In the genomic region with DNA sequence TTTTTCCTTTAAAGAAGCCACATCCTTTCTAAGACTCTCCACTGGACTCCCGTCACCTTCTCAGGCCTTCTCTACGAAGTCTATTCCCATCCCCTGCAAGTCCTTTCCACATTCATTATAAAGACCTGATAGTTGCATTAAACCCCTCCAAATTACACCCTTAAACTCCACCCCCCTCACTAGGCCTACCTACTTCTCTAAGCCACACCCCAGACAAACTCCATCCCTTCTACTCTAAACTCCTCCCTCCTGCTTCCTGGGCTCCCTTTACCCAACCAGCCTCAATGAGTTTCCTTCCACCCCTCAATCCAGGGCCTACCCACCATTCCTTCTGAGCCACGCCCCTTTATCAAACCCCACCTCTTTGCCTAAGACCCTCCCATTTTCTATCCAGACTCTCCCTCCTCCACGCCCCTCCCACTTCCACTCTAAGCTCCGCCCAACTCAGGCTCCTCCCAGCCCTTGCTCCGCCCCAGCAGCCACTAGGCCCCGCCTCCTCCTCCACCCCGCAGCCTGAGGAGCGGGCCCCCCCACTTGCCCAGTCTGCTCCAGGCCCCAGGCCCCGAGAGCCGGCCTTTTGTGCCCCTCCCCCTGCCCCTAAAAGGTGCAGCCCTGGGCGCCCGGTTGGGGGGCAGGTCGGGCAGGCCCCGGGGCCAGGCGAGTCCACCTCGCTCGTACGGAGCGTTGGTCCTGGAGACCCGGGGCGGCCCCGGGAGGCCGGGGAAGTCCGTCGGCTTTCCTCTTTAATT, we compare ENCODE assay signal across 8 cellular contexts. TPM values are rescaled to one million over a fixed set of nuclear protein-coding genes. Genes with fewer than 3 reads are reported as not detected.
DNase-seq lines count a peak whose midpoint lies in the region; ATAC-seq and TF ChIP-seq lines count a peak whose summit lies in the region.

No MANE protein-coding gene starts in this region.

- H3K4me1 ChIP-seq in upper lobe of left lung = peaks cover 14 to 33% (median 20%) of the 10 kb centered on the region in 4 donors

- peak overlapping the region; percentile 95 for H3K27ac ChIP-seq in SU-DHL-6 (ENCODE audit: low read depth, low read length)
- H3K27ac ChIP-seq in upper lobe of left lung = peak overlapping the region; percentile 97 to 99 (median 99)

- H2AFZ ChIP-seq in SU-DHL-6 (ENCODE audit: low read depth, low read length, severe bottlenecking) = peak overlapping the region; percentile 67

- H3K36me3 ChIP-seq in SU-DHL-6 (ENCODE audit: low read length) (no peaks in the 10 kb centered on the region), upper lobe of left lung (peaks cover 0 to 38% (median 20%) of the 10 kb centered on the region in 4 donors)

- no peaks in the 10 kb centered on the region for H3K27me3 Mint-ChIP-seq in activated naive CD8-positive, alpha-beta T cell treated with anti-CD3 and anti-CD28 coated beads, Interleukin-2, amount 50 U/mL, for 24 hours

- H3K9me2 ChIP-seq in SU-DHL-6 (replicated peaks; ENCODE audit: insufficient read depth, low read length) = no peaks in the 10 kb centered on the region

- H3K4me1 Mint-ChIP-seq in activated naive CD8-positive, alpha-beta T cell treated with anti-CD3 and anti-CD28 coated beads, Interleukin-2, amount 50 U/mL, for 24 hours = peaks cover 23% of the 10 kb centered on the region

- H3K27ac Mint-ChIP-seq in activated naive CD8-positive, alpha-beta T cell treated with anti-CD3 and anti-CD28 coated beads, Interleukin-2, amount 50 U/mL, for 24 hours = peak overlapping the region; percentile 99

- intact Hi-C loops in cardiac septum (cut with DNase I) = loop anchor here (2.0 kb wide), 1 partner anchor 82 kb away; no protein-coding TSS in a partner anchor
- intact Hi-C loops in posterior cingulate gyrus (cut with DNase I) = no loop called here

- peaks cover 30% of the 10 kb centered on the region for H3K36me3 Mint-ChIP-seq in activated naive CD8-positive, alpha-beta T cell treated with anti-CD3 and anti-CD28 coated beads, Interleukin-2, amount 50 U/mL, for 24 hours (ENCODE audit: low read depth)

- TF ChIP-seq EP300 in upper lobe of left lung (IDR thresholded peaks at IDR 0.05) = no peak

- peaks cover 4% of the 10 kb centered on the region for H3K9me3 Mint-ChIP-seq in activated naive CD8-positive, alpha-beta T cell treated with anti-CD3 and anti-CD28 coated beads, Interleukin-2, amount 50 U/mL, for 24 hours

- WGBS in upper lobe of left lung, 2 donors = 8 to 14% methylated on average over 11 to 26 of the region's 26 CpGs

- no peaks in the 10 kb centered on the region for H3K79me2 ChIP-seq in SU-DHL-6 (ENCODE audit: insufficient read depth, low read length)

- H3F3A ChIP-seq in SU-DHL-6 (ENCODE audit: insufficient read depth) = peaks cover 27% of the 10 kb centered on the region

- no peaks in the 10 kb centered on the region for H4K20me1 ChIP-seq in SU-DHL-6 (ENCODE audit: low read depth, low read length)

- DNase-seq in NCI-H128 (lab: John Stamatoyannopoulos, UW; ENCODE audit: unreplicated experiment) = peak; percentile 84
- DNase-seq in activated naive CD8-positive, alpha-beta T cell treated with anti-CD3 and anti-CD28 coated beads, Interleukin-2, amount 50 U/mL, for 24 hours = peak; percentile 94
- peak; percentile 96 for DNase-seq in cardiac septum (ENCODE audit: low spot score)
- DNase-seq in posterior cingulate gyrus = peak; percentile 84 to 99 (median 91)
- DNase-seq in upper lobe of left lung = peak; percentile 95 to 96

- peak overlapping the region; percentile 97 for H3K4me3 Mint-ChIP-seq in activated naive CD8-positive, alpha-beta T cell treated with anti-CD3 and anti-CD28 coated beads, Interleukin-2, amount 50 U/mL, for 24 hours

- no peaks in the 10 kb centered on the region for H3K9me3 ChIP-seq in SU-DHL-6 (ENCODE audit: insufficient read depth, low read length)
- H3K9me3 ChIP-seq in upper lobe of left lung = no peaks in the 10 kb centered on the region

- peak overlapping the region; percentile 64 for H3K4me2 ChIP-seq in SU-DHL-6 (ENCODE audit: low read depth, low read length, poor library complexity, severe bottlenecking)

- TF ChIP-seq CTCF in SU-DHL-6 (IDR thresholded peaks at IDR 0.05; ENCODE audit: insufficient read depth, low read length, poor library complexity, severe bottlenecking) (no peak), upper lobe of left lung (IDR thresholded peaks at IDR 0.05) (peak in 1 of 6 experiments; percentile 16)

- peak; percentile 52 for ATAC-seq in HG02642 (IDR thresholded peaks at IDR 0.05; ENCODE audit: poor library complexity, unreplicated experiment)
- peak; percentile 55 for ATAC-seq in activated naive CD8-positive, alpha-beta T cell treated with anti-CD3 and anti-CD28 coated beads, Interleukin-2, amount 50 U/mL, for 24 hours
- peak; percentile 93 to 96 for ATAC-seq in upper lobe of left lung (ENCODE audit: low FRiP score in 2 of 2)

- H3K27me3 ChIP-seq in SU-DHL-6 (ENCODE audit: low read length) (no peaks in the 10 kb centered on the region), upper lobe of left lung (no peaks in the 10 kb centered on the region)

- TF ChIP-seq POLR2A in GM10847 (IDR thresholded peaks at IDR 0.05; ENCODE audit: extremely low read depth, insufficient read length) (peak; percentile 33), upper lobe of left lung (IDR thresholded peaks at IDR 0.05) (peak in 2 of 4 donors; percentile 50 to 60)

- peak overlapping the region; percentile 83 for H3K9ac ChIP-seq in SU-DHL-6 (ENCODE audit: low read length)

- H3K4me3 ChIP-seq in SU-DHL-6 (ENCODE audit: insufficient read depth, low read length, poor library complexity, severe bottlenecking) (peak overlapping the region; percentile 62), upper lobe of left lung (peak overlapping the region; percentile 65 to 89 (median 76))

RNA-seq across cellular contexts. Expression of a gene that starts 0.4 kb away (rescaled TPM):
- 19.4 TPM for total RNA-seq in cardiac septum
- total RNA-seq in upper lobe of left lung = 10 to 100 TPM; 11.1 to 21.6 (median 16.3) TPM

RNA-seq across cellular contexts. Expression of a gene that starts 1.2 kb away (rescaled TPM):
- total RNA-seq in cardiac septum (13.7 TPM), upper lobe of left lung (10 to 100 TPM; 19.9 to 58.7 (median 34.9) TPM)

RNA-seq across cellular contexts. Expression of a gene that starts 6.6 kb away (rescaled TPM):
- total RNA-seq in cardiac septum (15.7 TPM), upper lobe of left lung (10 to 100 TPM in 4 of 6 donors, 1 to 10 TPM in 2; 7.7 to 39.8 (median 20.6) TPM)

RNA-seq across cellular contexts. Expression of a gene that starts 18.2 kb away (rescaled TPM):
- total RNA-seq in cardiac septum (12.2 TPM), upper lobe of left lung (10 to 100 TPM in 2 of 6 donors, 1 to 10 TPM in 4; 3.5 to 19.2 (median 8.4) TPM)

RNA-seq across cellular contexts. Expression of a gene that starts 25.5 kb away (rescaled TPM):
- total RNA-seq in cardiac septum (10.9 TPM), upper lobe of left lung (10 to 100 TPM in 2 of 6 donors, 1 to 10 TPM in 4; 6.8 to 14.7 (median 8.6) TPM)

Comparison
In these comparisons a context has a peak if more than half of its experiments do, and no peak if none do; other contexts are left out.
1. Peak in every context shown above with its lines: DNase-seq, ATAC-seq, H3K4me3 ChIP-seq and H3K27ac ChIP-seq.